Comparison of ENCODE assay signal across 15 cellular contexts in genomic region chr4:151652841-151653547, GRCh38.
DNase-seq lines count a peak whose midpoint lies in the region; ATAC-seq and TF ChIP-seq lines count a peak whose summit lies in the region.
"Had no signal": no experiment of that assay in that cellular context is flagged by ENCODE, and none has a peak within 500 bp of the region (broad histone marks: within the 10 kb centered on the region; RNA-seq: fewer than 3 reads in every experiment).

No MANE protein-coding gene starts in this region.

- H3K36me3 ChIP-seq in heart right ventricle: peaks cover 0 to 9% (median 0%) of the 10 kb centered on the region in 9 donors
- peaks cover 8% of the 10 kb centered on the region for H3K36me3 ChIP-seq in left ventricle myocardium inferior
- no peaks in the 10 kb centered on the region for H3K36me3 ChIP-seq in adipocyte (ENCODE audit: control insufficient read depth, insufficient read depth, low read length, severe bottlenecking)
- H3K36me3 ChIP-seq in upper lobe of left lung: peaks cover 0 to 6% (median 4%) of the 10 kb centered on the region in 4 donors
- peaks cover 11% of the 10 kb centered on the region for H3K36me3 ChIP-seq in mammary epithelial cell (ENCODE audit: insufficient read depth, low read length)
- H3K36me3 ChIP-seq in adrenal gland (replicated peaks in 1 of 2): no peaks in the 10 kb centered on the region
- H3K36me3 ChIP-seq: uterus had no signal

- TF ChIP-seq CTCF in heart right ventricle (IDR thresholded peaks at IDR 0.05) (no peak), left ventricle myocardium inferior (IDR thresholded peaks at IDR 0.05; ENCODE audit: borderline replicate concordance) (no peak), upper lobe of left lung (IDR thresholded peaks at IDR 0.05) (no peak), mammary epithelial cell (conservative IDR thresholded peaks at IDR 0.05 in 1 of 2, IDR thresholded peaks at IDR 0.05 in 1 of 2; ENCODE audit: extremely low read depth in 1 of 2, insufficient read depth in 1 of 2, low read depth in 1 of 2, low read length in 2 of 2) (no peak), adrenal gland (IDR thresholded peaks at IDR 0.05) (no peak)

- H3K4me2 ChIP-seq in mammary epithelial cell (ENCODE audit: insufficient read depth, low read depth, low read length): no peak overlapping the region

- dilution Hi-C loops in mammary epithelial cell (cut with HindIII; ENCODE audit: low sequenced_read_pairs): loop anchor here (10.0 kb wide), 1 partner anchor 62 kb away; no protein-coding TSS in a partner anchor

- H3K4me3 ChIP-seq in heart right ventricle: no peak overlapping the region
- H3K4me3 ChIP-seq in left ventricle myocardium inferior: no peak overlapping the region
- H3K4me3 ChIP-seq in adipocyte (ENCODE audit: low read length): no peak overlapping the region
- H3K4me3 ChIP-seq in right cardiac atrium (ENCODE audit: low read length): no peak overlapping the region
- H3K4me3 ChIP-seq in upper lobe of left lung: no peak overlapping the region
- H3K4me3 ChIP-seq in mammary epithelial cell (replicated peaks in 1 of 3; ENCODE audit: insufficient read depth in 1 of 3, low read depth in 2 of 3, low read length in 3 of 3): no peak overlapping the region
- no peak overlapping the region for H3K4me3 ChIP-seq in adrenal gland
- H3K4me3 ChIP-seq: uterus had no signal

- H3K27ac ChIP-seq in heart right ventricle (no peak overlapping the region), left ventricle myocardium inferior (replicated peaks) (no peak overlapping the region), right cardiac atrium (ENCODE audit: low read length) (no peak overlapping the region), upper lobe of left lung (no peak overlapping the region), mammary epithelial cell (ENCODE audit: insufficient read depth, low read depth, low read length) (no peak overlapping the region), adrenal gland (peak overlapping the region in 1 of 5 donors; percentile 26)
- H3K27ac ChIP-seq: uterus had no signal

- H3K9me3 ChIP-seq in heart right ventricle (no peaks in the 10 kb centered on the region), left ventricle myocardium inferior (replicated peaks) (no peaks in the 10 kb centered on the region), adipocyte (ENCODE audit: control insufficient read depth, low read length) (no peaks in the 10 kb centered on the region), right cardiac atrium (ENCODE audit: control insufficient read depth, low read length) (no peaks in the 10 kb centered on the region), upper lobe of left lung (no peaks in the 10 kb centered on the region), mammary epithelial cell (replicated peaks; ENCODE audit: insufficient read depth, low read length) (no peaks in the 10 kb centered on the region), adrenal gland (replicated peaks in 1 of 3) (no peaks in the 10 kb centered on the region)
- H3K9me3 ChIP-seq: uterus had no signal

- CTCF ChIA-PET in mammary epithelial cell (lab: Charles Lee; ENCODE audit: low non-redundant PET): no interaction called here

- H3K27me3 ChIP-seq in heart right ventricle: no peaks in the 10 kb centered on the region
- H3K27me3 ChIP-seq in left ventricle myocardium inferior (ENCODE audit: low read depth): no peaks in the 10 kb centered on the region
- H3K27me3 ChIP-seq in adipocyte (replicated peaks; ENCODE audit: control insufficient read depth, insufficient read depth, low read length): no peaks in the 10 kb centered on the region
- no peaks in the 10 kb centered on the region for H3K27me3 ChIP-seq in right cardiac atrium (ENCODE audit: control insufficient read depth, insufficient read depth)
- H3K27me3 ChIP-seq in upper lobe of left lung: no peaks in the 10 kb centered on the region
- H3K27me3 ChIP-seq in mammary epithelial cell (ENCODE audit: insufficient read depth, low read length): no peaks in the 10 kb centered on the region
- H3K27me3 ChIP-seq in adrenal gland: no peaks in the 10 kb centered on the region
- H3K27me3 ChIP-seq: uterus had no signal

- TF ChIP-seq EP300 in upper lobe of left lung (IDR thresholded peaks at IDR 0.05): no peak

- no peaks in the 10 kb centered on the region for H3K79me2 ChIP-seq in mammary epithelial cell (ENCODE audit: insufficient read depth, low read length)

- peak in 7 of 8 donors; percentile 45 to 77 (median 58) for ATAC-seq in heart right ventricle
- peak; percentile 42 to 64 for ATAC-seq in right cardiac atrium
- ATAC-seq in upper lobe of left lung (ENCODE audit: low FRiP score in 2 of 2): peak; percentile 7 to 82
- ATAC-seq in GM18858 (IDR thresholded peaks at IDR 0.05; ENCODE audit: unreplicated experiment): no peak
- ATAC-seq: activated T-helper 17 cell treated with anti-CD3 and anti-CD28 coated beads, Interleukin-2, amount 50 U/mL, for 72 hours; WTC11 had no signal

- intact Hi-C loops in heart right ventricle (cut with DNase I) (loop anchor here in 1 of 10 donors (5.0 kb wide), 1 partner anchor 96 kb away; no protein-coding TSS in a partner anchor), left ventricle myocardium inferior (cut with micrococcal nuclease) (no loop called here), right cardiac atrium (cut with DNase I) (no loop called here), mammary epithelial cell (cut with micrococcal nuclease) (no loop called here), adrenal gland (cut with DNase I) (no loop called here)

- DNase-seq in heart right ventricle (no peak), left ventricle myocardium inferior (no peak), adipocyte (ENCODE audit: low read depth) (peak; percentile 83), right cardiac atrium (no peak), upper lobe of left lung (no peak), mammary epithelial cell (no peak), adrenal gland (no peak)
- DNase-seq: activated CD8-positive, alpha-beta memory T cell treated with anti-CD3 and anti-CD28 coated beads for 24 hours; natural killer cell; NCI-H446 treated with DMSO at 0.1 percent for 48 hours; SHP77 had no signal

- H3K4me1 ChIP-seq in heart right ventricle: peaks cover 0 to 10% (median 0%) of the 10 kb centered on the region in 9 donors
- H3K4me1 ChIP-seq in left ventricle myocardium inferior: peaks cover 6% of the 10 kb centered on the region
- H3K4me1 ChIP-seq in adipocyte (ENCODE audit: control insufficient read depth, insufficient read depth, low read length): peaks cover 13% of the 10 kb centered on the region
- H3K4me1 ChIP-seq in right cardiac atrium (ENCODE audit: control insufficient read depth, insufficient read depth, low read length): no peaks in the 10 kb centered on the region
- H3K4me1 ChIP-seq in upper lobe of left lung: no peaks in the 10 kb centered on the region
- no peaks in the 10 kb centered on the region for H3K4me1 ChIP-seq in mammary epithelial cell (ENCODE audit: insufficient read depth, low read length)
- no peaks in the 10 kb centered on the region for H3K4me1 ChIP-seq in adrenal gland (replicated peaks in 1 of 2)
- H3K4me1 ChIP-seq: uterus had no signal

- in situ Hi-C loops in mammary epithelial cell (cut with MboI; ENCODE audit: low sequenced_read_pairs in 2 of 2): no loop called here

- no peaks in the 10 kb centered on the region for H4K20me1 ChIP-seq in mammary epithelial cell (ENCODE audit: insufficient read depth, low read length)

- TF ChIP-seq POLR2A in upper lobe of left lung (IDR thresholded peaks at IDR 0.05) (no peak), adrenal gland (IDR thresholded peaks at IDR 0.05) (no peak)

- H3K9ac ChIP-seq in adipocyte (ENCODE audit: low read length) (no peak overlapping the region), mammary epithelial cell (ENCODE audit: insufficient read depth, low read length) (no peak overlapping the region)

- WGBS in heart right ventricle, 2 donors: 52 to 69% methylated on average over 3 of the region's 3 CpGs
- 48% methylated on average over 3 of the region's 3 CpGs for WGBS in right cardiac atrium
- 75 to 82% methylated on average over 3 of the region's 3 CpGs for WGBS in upper lobe of left lung, 2 donors
- WGBS in mammary epithelial cell (ENCODE audit: low coverage, missing lambda C conversion rate): 93% methylated on average over 3 of the region's 3 CpGs
- 74 to 88% (median 79%) methylated on average over 3 of the region's 3 CpGs for WGBS in adrenal gland, 4 donors

- H2AFZ ChIP-seq in mammary epithelial cell (ENCODE audit: low read depth, low read length): no peak overlapping the region

- BruUV-seq in mammary epithelial cell (replicated peaks; lab: Mats Ljungman, UMichigan): no TSS peak
